Comparison of ENCODE assay signal across 21 cellular contexts in genomic region chr1:206004269-206004800, GRCh38. TPM values are rescaled to one million over a fixed set of nuclear protein-coding genes. Genes with fewer than 3 reads are reported as not detected.
DNase-seq lines count a peak whose midpoint lies in the region; ATAC-seq and TF ChIP-seq lines count a peak whose summit lies in the region.
"Had no signal": no experiment of that assay in that cellular context is flagged by ENCODE, and none has a peak within 500 bp of the region (broad histone marks: within the 10 kb centered on the region; RNA-seq: fewer than 3 reads in every experiment).

No MANE protein-coding gene starts in this region.

- H3K4me3 ChIP-seq in endodermal cell (ENCODE audit: low read length) = no peak overlapping the region
- H3K4me3 ChIP-seq in vagina = no peak overlapping the region
- H3K4me3 ChIP-seq in ovary = no peak overlapping the region
- no peak overlapping the region for H3K4me3 ChIP-seq in CD4-positive, alpha-beta memory T cell (ENCODE audit: low read length in 2 of 2)
- H3K4me3 ChIP-seq in PC-3 (ENCODE audit: low read length) = no peak overlapping the region
- H3K4me3 ChIP-seq: thoracic aorta had no signal

- no peaks in the 10 kb centered on the region for H3K9me3 ChIP-seq in endodermal cell (ENCODE audit: control insufficient read depth, low read length)
- H3K9me3 ChIP-seq in vagina = no peaks in the 10 kb centered on the region
- H3K9me3 ChIP-seq in ovary = no peaks in the 10 kb centered on the region
- H3K9me3 ChIP-seq in CD4-positive, alpha-beta memory T cell (ENCODE audit: control insufficient read depth in 1 of 2, low read length in 2 of 2) = no peaks in the 10 kb centered on the region
- H3K9me3 ChIP-seq in PC-3 (ENCODE audit: low read length) = no peaks in the 10 kb centered on the region
- H3K9me3 ChIP-seq: thoracic aorta had no signal

- H3K36me3 ChIP-seq in endodermal cell (ENCODE audit: control insufficient read depth, insufficient read depth, low read length) (no peaks in the 10 kb centered on the region), vagina (no peaks in the 10 kb centered on the region), ovary (no peaks in the 10 kb centered on the region), PC-3 (ENCODE audit: low read depth, low read length) (no peaks in the 10 kb centered on the region)
- H3K36me3 ChIP-seq in CD4-positive, alpha-beta memory T cell (ENCODE audit: insufficient read depth, low read length) = no peaks in the 10 kb centered on the region
- H3K36me3 ChIP-seq: thoracic aorta had no signal

- H3K9me2 ChIP-seq in PC-3 (replicated peaks; ENCODE audit: low read length) = no peaks in the 10 kb centered on the region

- BruUV-seq in PC-3 (replicated peaks; lab: Mats Ljungman, UMichigan) = no TSS peak

- peaks cover 13% of the 10 kb centered on the region for H3K4me1 Mint-ChIP-seq in activated CD4-positive, alpha-beta memory T cell treated with anti-CD3 and anti-CD28 coated beads, Interleukin-2, amount 10 ng/mL, durations not matched to agents 7 days and 5 days
- peaks cover 29% of the 10 kb centered on the region for H3K4me1 Mint-ChIP-seq in activated CD4-positive, alpha-beta memory T cell treated with anti-CD3 and anti-CD28 coated beads for 36 hours (ENCODE audit: low read depth)
- H3K4me1 Mint-ChIP-seq in endodermal cell = no peaks in the 10 kb centered on the region
- H3K4me1 Mint-ChIP-seq in nephron = peaks cover 51% of the 10 kb centered on the region
- H3K4me1 Mint-ChIP-seq in CD4-positive, alpha-beta memory T cell = peaks cover 0 to 6% (median 0%) of the 10 kb centered on the region in 4 donors

- no peaks in the 10 kb centered on the region for H3K27me3 ChIP-seq in endodermal cell (ENCODE audit: control insufficient read depth, insufficient read depth, low read length, poor library complexity, severe bottlenecking)
- H3K27me3 ChIP-seq in vagina = no peaks in the 10 kb centered on the region
- H3K27me3 ChIP-seq in ovary = no peaks in the 10 kb centered on the region
- no peaks in the 10 kb centered on the region for H3K27me3 ChIP-seq in CD4-positive, alpha-beta memory T cell (ENCODE audit: insufficient read depth, low read length)
- peaks cover 3% of the 10 kb centered on the region; the same call in 1 of the 2 replicates for H3K27me3 ChIP-seq in PC-3 (ENCODE audit: low read length)

- H3K4me3 Mint-ChIP-seq in activated CD4-positive, alpha-beta memory T cell treated with anti-CD3 and anti-CD28 coated beads, Interleukin-2, amount 10 ng/mL, durations not matched to agents 7 days and 5 days = no peak overlapping the region
- H3K4me3 Mint-ChIP-seq in activated CD4-positive, alpha-beta memory T cell treated with anti-CD3 and anti-CD28 coated beads for 36 hours = no peak overlapping the region
- H3K4me3 Mint-ChIP-seq in endodermal cell = no peak overlapping the region
- H3K4me3 Mint-ChIP-seq in nephron = peak overlapping the region in 2 of 3 experiments; percentile 37 to 50
- no peak overlapping the region for H3K4me3 Mint-ChIP-seq in CD4-positive, alpha-beta memory T cell
- H3K4me3 Mint-ChIP-seq: naive thymus-derived CD8-positive, alpha-beta T cell; T-cell had no signal

- TF ChIP-seq CTCF in endodermal cell (conservative IDR thresholded peaks at IDR 0.05) (no peak), nephron (IDR thresholded peaks at IDR 0.05; ENCODE audit: unreplicated experiment in 3 of 3) (no peak), vagina (IDR thresholded peaks at IDR 0.05) (no peak), ovary (IDR thresholded peaks at IDR 0.05) (no peak), PC-3 (conservative IDR thresholded peaks at IDR 0.05; ENCODE audit: low read depth, low read length) (no peak)

- H3K4me1 ChIP-seq in endodermal cell (ENCODE audit: control insufficient read depth, insufficient read depth, low read length) = no peaks in the 10 kb centered on the region
- peaks cover 50% of the 10 kb centered on the region for H3K4me1 ChIP-seq in vagina
- H3K4me1 ChIP-seq in ovary (ENCODE audit: insufficient read depth) = peaks cover 11% of the 10 kb centered on the region
- H3K4me1 ChIP-seq in CD4-positive, alpha-beta memory T cell (ENCODE audit: insufficient read depth, low read length) = no peaks in the 10 kb centered on the region
- H3K4me1 ChIP-seq in PC-3 (ENCODE audit: insufficient read depth, low read length) = peaks cover 19% of the 10 kb centered on the region

- no peak overlapping the region for H2AFZ ChIP-seq in PC-3 (ENCODE audit: low read length)

- intact Hi-C loops in activated CD4-positive, alpha-beta memory T cell treated with anti-CD3 and anti-CD28 coated beads for 36 hours (cut with micrococcal nuclease) = no loop called here
- intact Hi-C loops in vagina (cut with DNase I) = no loop called here
- intact Hi-C loops in ovary (cut with DNase I) = no loop called here
- intact Hi-C loops in CD4-positive, alpha-beta memory T cell (cut with micrococcal nuclease) = no loop called here
- intact Hi-C loops in PC-3 (cut with micrococcal nuclease) = no loop called here

- no peak overlapping the region for H3K4me2 ChIP-seq in PC-3 (ENCODE audit: low read length)

- no peaks in the 10 kb centered on the region for H3F3A ChIP-seq in PC-3 (ENCODE audit: low read length, unreplicated experiment)

- H3K9me3 Mint-ChIP-seq in activated CD4-positive, alpha-beta memory T cell treated with anti-CD3 and anti-CD28 coated beads, Interleukin-2, amount 10 ng/mL, durations not matched to agents 7 days and 5 days = peaks cover 6% of the 10 kb centered on the region
- no peaks in the 10 kb centered on the region for H3K9me3 Mint-ChIP-seq in activated CD4-positive, alpha-beta memory T cell treated with anti-CD3 and anti-CD28 coated beads for 36 hours
- H3K9me3 Mint-ChIP-seq in endodermal cell (no peaks in the 10 kb centered on the region), nephron (no peaks in the 10 kb centered on the region)
- H3K9me3 Mint-ChIP-seq in CD4-positive, alpha-beta memory T cell = peaks cover 0 to 5% (median 0%) of the 10 kb centered on the region in 8 donors
- H3K9me3 Mint-ChIP-seq: naive thymus-derived CD8-positive, alpha-beta T cell; T-cell had no signal

- ATAC-seq in PC-3 = no peak
- ATAC-seq: naive thymus-derived CD8-positive, alpha-beta T cell; T-cell had no signal

- no peak overlapping the region for H3K9ac ChIP-seq in endodermal cell (ENCODE audit: extremely low read depth, low read length, poor library complexity, severe bottlenecking)
- no peak overlapping the region for H3K9ac ChIP-seq in PC-3 (ENCODE audit: low read length)

- H4K20me1 ChIP-seq in PC-3 (ENCODE audit: low read length) = no peaks in the 10 kb centered on the region

- H3K79me2 ChIP-seq in PC-3 (ENCODE audit: low read length) = no peaks in the 10 kb centered on the region

- DNase-seq in activated CD4-positive, alpha-beta memory T cell treated with anti-CD3 and anti-CD28 coated beads, Interleukin-2, amount 10 ng/mL, durations not matched to agents 7 days and 5 days = peak; percentile 1
- no peak for DNase-seq in activated CD4-positive, alpha-beta memory T cell treated with anti-CD3 and anti-CD28 coated beads for 36 hours
- DNase-seq in endodermal cell (peak; percentile 30), vagina (ENCODE audit: extremely low spot score in 2 of 2) (no peak), ovary (no peak), PC-3 (no peak)
- no peak for DNase-seq in CD4-positive, alpha-beta memory T cell
- DNase-seq: activated T-cell treated with anti-CD3 and anti-CD28 coated beads for 4 hours; cerebellar nuclear complex; GOT3; naive thymus-derived CD8-positive, alpha-beta T cell; SHP77 treated with DMSO at 0.1 percent for 48 hours; T-cell had no signal

- no peaks in the 10 kb centered on the region for H3K36me3 Mint-ChIP-seq in activated CD4-positive, alpha-beta memory T cell treated with anti-CD3 and anti-CD28 coated beads, Interleukin-2, amount 10 ng/mL, durations not matched to agents 7 days and 5 days (ENCODE audit: low read depth)
- H3K36me3 Mint-ChIP-seq in activated CD4-positive, alpha-beta memory T cell treated with anti-CD3 and anti-CD28 coated beads for 36 hours = no peaks in the 10 kb centered on the region
- H3K36me3 Mint-ChIP-seq in endodermal cell (ENCODE audit: low read depth) (no peaks in the 10 kb centered on the region), nephron (ENCODE audit: low read depth) (no peaks in the 10 kb centered on the region)
- no peaks in the 10 kb centered on the region for H3K36me3 Mint-ChIP-seq in CD4-positive, alpha-beta memory T cell
- H3K36me3 Mint-ChIP-seq: naive thymus-derived CD8-positive, alpha-beta T cell; T-cell had no signal

- peaks cover 9% of the 10 kb centered on the region for H3K27me3 Mint-ChIP-seq in activated CD4-positive, alpha-beta memory T cell treated with anti-CD3 and anti-CD28 coated beads, Interleukin-2, amount 10 ng/mL, durations not matched to agents 7 days and 5 days
- H3K27me3 Mint-ChIP-seq in activated CD4-positive, alpha-beta memory T cell treated with anti-CD3 and anti-CD28 coated beads for 36 hours = peaks cover 26% of the 10 kb centered on the region
- H3K27me3 Mint-ChIP-seq in endodermal cell (ENCODE audit: insufficient read depth) (no peaks in the 10 kb centered on the region), nephron (ENCODE audit: low read depth) (no peaks in the 10 kb centered on the region)
- H3K27me3 Mint-ChIP-seq in CD4-positive, alpha-beta memory T cell = peaks cover 7 to 15% of the 10 kb centered on the region in 2 donors

- TF ChIP-seq POLR2A in vagina (IDR thresholded peaks at IDR 0.05) = no peak
- TF ChIP-seq POLR2A in ovary (IDR thresholded peaks at IDR 0.05) = no peak

- H3K27ac ChIP-seq in endodermal cell (ENCODE audit: low read depth, low read length) (no peak overlapping the region), vagina (peak overlapping the region; percentile 89), ovary (no peak overlapping the region), PC-3 (ENCODE audit: low read length) (no peak overlapping the region)
- no peak overlapping the region for H3K27ac ChIP-seq in CD4-positive, alpha-beta memory T cell (ENCODE audit: low read depth, low read length)
- H3K27ac ChIP-seq: 22Rv1 had no signal

- CTCF ChIA-PET in activated CD4-positive, alpha-beta memory T cell treated with anti-CD3 and anti-CD28 coated beads, Interleukin-2, amount 10 ng/mL, durations not matched to agents 7 days and 5 days (lab: Charles Lee) = no interaction called here
- CTCF ChIA-PET in activated CD4-positive, alpha-beta memory T cell treated with anti-CD3 and anti-CD28 coated beads for 36 hours (lab: Charles Lee) = no interaction called here
- CTCF ChIA-PET in CD4-positive, alpha-beta memory T cell (lab: Charles Lee; ENCODE audit: partially characterized antibody) = no interaction called here
- CTCF ChIA-PET in PC-3 (lab: Charles Lee) = no interaction called here

- no peak for TF ChIP-seq EP300 in ovary (IDR thresholded peaks at IDR 0.05)

- POLR2A ChIA-PET in activated CD4-positive, alpha-beta memory T cell treated with anti-CD3 and anti-CD28 coated beads, Interleukin-2, amount 10 ng/mL, durations not matched to agents 7 days and 5 days (lab: Charles Lee) = no interaction called here
- POLR2A ChIA-PET in activated CD4-positive, alpha-beta memory T cell treated with anti-CD3 and anti-CD28 coated beads for 36 hours (lab: Charles Lee) = no interaction called here
- POLR2A ChIA-PET in CD4-positive, alpha-beta memory T cell (lab: Charles Lee; ENCODE audit: partially characterized antibody) = no interaction called here
- POLR2A ChIA-PET in PC-3 (lab: Charles Lee; ENCODE audit: unreplicated experiment) = no interaction called here

- 82 to 91% methylated on average over 2 to 4 of the region's 4 CpGs for WGBS in endodermal cell (ENCODE audit: insufficient coverage in 1 of 2, insufficient read length in 1 of 2), 2 experiments
- WGBS in ovary, 3 donors = 96 to 99% (median 99%) methylated on average over 4 of the region's 4 CpGs

- no peak overlapping the region for H3K27ac Mint-ChIP-seq in activated CD4-positive, alpha-beta memory T cell treated with anti-CD3 and anti-CD28 coated beads, Interleukin-2, amount 10 ng/mL, durations not matched to agents 7 days and 5 days
- H3K27ac Mint-ChIP-seq in activated CD4-positive, alpha-beta memory T cell treated with anti-CD3 and anti-CD28 coated beads for 36 hours = no peak overlapping the region
- H3K27ac Mint-ChIP-seq in endodermal cell = no peak overlapping the region
- H3K27ac Mint-ChIP-seq in nephron = peak overlapping the region; percentile 63 to 94 (median 88)
- peak overlapping the region in 1 of 7 donors; percentile 50 for H3K27ac Mint-ChIP-seq in CD4-positive, alpha-beta memory T cell
- H3K27ac Mint-ChIP-seq: T-cell had no signal

RNA-seq across cellular contexts. Expression of gene RAB7B, which starts 1.1 kb away (rescaled TPM):
- not detected for total RNA-seq in activated CD4-positive, alpha-beta memory T cell treated with anti-CD3 and anti-CD28 coated beads, Interleukin-2, amount 10 ng/mL, durations not matched to agents 7 days and 5 days
- not detected for total RNA-seq in activated CD4-positive, alpha-beta memory T cell treated with anti-CD3 and anti-CD28 coated beads for 36 hours
- not detected for total RNA-seq in endodermal cell
- polyA plus RNA-seq in endodermal cell (2013, experiment 1 of 2) = 1.3 TPM
- polyA plus RNA-seq in endodermal cell (2013, experiment 2 of 2) = 1.2 TPM
- 6.1 TPM for total RNA-seq in vagina
- total RNA-seq in ovary = 1 to 10 TPM in 6 of 7 donors, under 1 TPM in 1; 0.12 to 5.2 (median 3.6) TPM
- polyA plus RNA-seq in ovary = 10 to 100 TPM in 1 of 2 donors, 1 to 10 TPM in 1; 3.0 to 11.5 TPM
- total RNA-seq in CD4-positive, alpha-beta memory T cell = 1 to 10 TPM in 1 of 2 experiments, under 1 TPM in 1; 0.78 to 1.2 TPM
- not detected for polyA plus RNA-seq in CD4-positive, alpha-beta memory T cell
- not detected in 2 replicates for total RNA-seq in PC-3 (2014; rRNA removed)
- total RNA-seq: lung microvascular endothelial cell; naive thymus-derived CD8-positive, alpha-beta T cell had no signal
- polyA plus RNA-seq: naive thymus-derived CD8-positive, alpha-beta T cell had no signal

RNA-seq across cellular contexts. Expression of gene CTSE, which starts 19.4 kb away (rescaled TPM):
- not detected for total RNA-seq in activated CD4-positive, alpha-beta memory T cell treated with anti-CD3 and anti-CD28 coated beads, Interleukin-2, amount 10 ng/mL, durations not matched to agents 7 days and 5 days
- total RNA-seq in activated CD4-positive, alpha-beta memory T cell treated with anti-CD3 and anti-CD28 coated beads for 36 hours = not detected
- total RNA-seq in endodermal cell (under 1 TPM; 0.15 to 0.42 TPM), vagina (not detected), ovary (1 to 10 TPM in 1 of 7 donors, under 1 TPM in 3, not detected in 3; 0.13 to 1.1 (median 0.70) TPM), PC-3 (2014; rRNA removed) (0.51 TPM in 1 of 2 replicates, not detected in the other)
- polyA plus RNA-seq in endodermal cell (2013, experiment 1 of 2) = 0.39 TPM
- 0.12 TPM for polyA plus RNA-seq in endodermal cell (2013, experiment 2 of 2)
- polyA plus RNA-seq in ovary = under 1 TPM in 1 of 2 donors, not detected in 1; 0.88 TPM
- not detected for total RNA-seq in CD4-positive, alpha-beta memory T cell
- polyA plus RNA-seq in CD4-positive, alpha-beta memory T cell = not detected
- total RNA-seq: fibroblast of villous mesenchyme; kidney epithelial cell; lung microvascular endothelial cell; M059J; naive thymus-derived CD8-positive, alpha-beta T cell had no signal
- polyA plus RNA-seq: naive thymus-derived CD8-positive, alpha-beta T cell had no signal

RNA-seq across cellular contexts. Expression of gene RHEX, which starts 48.6 kb away (rescaled TPM):
- total RNA-seq in activated CD4-positive, alpha-beta memory T cell treated with anti-CD3 and anti-CD28 coated beads, Interleukin-2, amount 10 ng/mL, durations not matched to agents 7 days and 5 days = not detected
- total RNA-seq in activated CD4-positive, alpha-beta memory T cell treated with anti-CD3 and anti-CD28 coated beads for 36 hours = not detected
- total RNA-seq in endodermal cell (not detected), vagina (1.7 TPM), ovary (10 to 100 TPM in 1 of 7 donors, 1 to 10 TPM in 3, under 1 TPM in 2, not detected in 1; 0.15 to 13.3 (median 1.8) TPM), PC-3 (2014; rRNA removed) (not detected in 2 replicates)
- polyA plus RNA-seq in endodermal cell (2013, experiment 1 of 2) = 0.71 TPM
- 1.2 TPM for polyA plus RNA-seq in endodermal cell (2013, experiment 2 of 2)
- 1 to 10 TPM in 1 of 2 donors, under 1 TPM in 1; 0.90 to 2.3 TPM for polyA plus RNA-seq in ovary
- total RNA-seq in CD4-positive, alpha-beta memory T cell = under 1 TPM; 0.55 TPM
- polyA plus RNA-seq in CD4-positive, alpha-beta memory T cell = under 1 TPM in 1 of 2 donors, not detected in 1; 0.30 TPM
- total RNA-seq: fibroblast of villous mesenchyme, lung microvascular endothelial cell, M059J, pulmonary artery endothelial cell had no signal
- polyA plus RNA-seq: naive thymus-derived CD8-positive, alpha-beta T cell had no signal

Comparison
In these comparisons a context has a peak if more than half of its experiments do, and no peak if none do; other contexts are left out.
1. DNase-seq: peak in activated CD4-positive, alpha-beta memory T cell treated with anti-CD3 and anti-CD28 coated beads, Interleukin-2, amount 10 ng/mL, durations not matched to agents 7 days and 5 days (single experiment) and endodermal cell (single experiment); none in activated CD4-positive, alpha-beta memory T cell treated with anti-CD3 and anti-CD28 coated beads for 36 hours (single experiment), vagina (0 of 2), ovary (0 of 5), CD4-positive, alpha-beta memory T cell (0 of 5) and PC-3 (single experiment).
2. H3K27ac Mint-ChIP-seq: peak in nephron (3 of 3); none in activated CD4-positive, alpha-beta memory T cell treated with anti-CD3 and anti-CD28 coated beads, Interleukin-2, amount 10 ng/mL, durations not matched to agents 7 days and 5 days (single experiment), activated CD4-positive, alpha-beta memory T cell treated with anti-CD3 and anti-CD28 coated beads for 36 hours (single experiment) and endodermal cell (single experiment).
3. H3K4me3 Mint-ChIP-seq: peak in nephron (2 of 3); none in activated CD4-positive, alpha-beta memory T cell treated with anti-CD3 and anti-CD28 coated beads, Interleukin-2, amount 10 ng/mL, durations not matched to agents 7 days and 5 days (single experiment), activated CD4-positive, alpha-beta memory T cell treated with anti-CD3 and anti-CD28 coated beads for 36 hours (single experiment), endodermal cell (single experiment) and CD4-positive, alpha-beta memory T cell (0 of 8).